ENCODE assay signal across 24 cellular contexts in genomic region chr16:85208181-85208580, GRCh38.
"Had no signal": no experiment of that assay in that cellular context is flagged by ENCODE, and none has a peak within 500 bp of the region (broad histone marks: within the 10 kb centered on the region; RNA-seq: fewer than 3 reads in every experiment).

No MANE protein-coding gene starts in this region.

- ATAC-seq: activated T-cell treated with anti-CD3 and anti-CD28 coated beads, Interleukin-2, amount 50 U/mL, for 72 hours; left lung; T-helper 17 cell had no signal

- H3K36me3 Mint-ChIP-seq: activated naive CD8-positive, alpha-beta T cell treated with anti-CD3 and anti-CD28 coated beads, Interleukin-2, amount 10 ng/mL, durations not matched to agents 7 days and 5 days had no signal

- H3K27me3 ChIP-seq: upper lobe of left lung had no signal

- H3K4me3 Mint-ChIP-seq: activated CD4-positive, alpha-beta memory T cell treated with anti-CD3 and anti-CD28 coated beads, Interleukin-2, amount 10 ng/mL, durations not matched to agents 7 days and 5 days; activated naive CD4-positive, alpha-beta T cell treated with anti-CD3 and anti-CD28 coated beads for 36 hours; activated naive CD8-positive, alpha-beta T cell treated with anti-CD3 and anti-CD28 coated beads, Interleukin-2, amount 10 ng/mL, durations not matched to agents 7 days and 5 days; activated T-cell treated with anti-CD3 and anti-CD28 coated beads, Interleukin-2, amount 50 U/mL, for 72 hours; T-helper 17 cell had no signal

- H3K4me1 Mint-ChIP-seq: activated CD4-positive, alpha-beta memory T cell treated with anti-CD3 and anti-CD28 coated beads, Interleukin-2, amount 10 ng/mL, durations not matched to agents 7 days and 5 days; activated naive CD8-positive, alpha-beta T cell treated with anti-CD3 and anti-CD28 coated beads, Interleukin-2, amount 10 ng/mL, durations not matched to agents 7 days and 5 days; T-helper 17 cell had no signal

- H3K4me3 ChIP-seq: left lung, lung, spleen, thoracic aorta, upper lobe of left lung had no signal

- H3K27me3 Mint-ChIP-seq: activated CD4-positive, alpha-beta memory T cell treated with anti-CD3 and anti-CD28 coated beads, Interleukin-2, amount 10 ng/mL, durations not matched to agents 7 days and 5 days; activated naive CD8-positive, alpha-beta T cell treated with anti-CD3 and anti-CD28 coated beads, Interleukin-2, amount 10 ng/mL, durations not matched to agents 7 days and 5 days had no signal

- H3K9me3 ChIP-seq: left lung, thoracic aorta, upper lobe of left lung had no signal

- DNase-seq: activated CD4-positive, alpha-beta memory T cell treated with anti-CD3 and anti-CD28 coated beads, Interleukin-2, amount 10 ng/mL, durations not matched to agents 7 days and 5 days; activated CD4-positive, alpha-beta T cell treated with anti-CD3 and anti-CD28 coated beads for 4 hours; activated CD4-positive, CD25-positive, alpha-beta regulatory T cell; activated effector memory CD4-positive, alpha-beta T cell treated with Interleukin-2 at 50 U/mL for 16 hours; activated naive CD4-positive, alpha-beta T cell treated with anti-CD3 and anti-CD28 coated beads for 36 hours; activated naive CD8-positive, alpha-beta T cell treated with anti-CD3 and anti-CD28 coated beads, Interleukin-2, amount 10 ng/mL, durations not matched to agents 7 days and 5 days; activated T-cell treated with anti-CD3 and anti-CD28 coated beads, Interleukin-2, amount 50 U/mL, for 72 hours; amniotic stem cell; cortex of kidney; foreskin fibroblast; hippocampal formation; kidney glomerular epithelial cell; midbrain; nephron progenitor cell; occipital lobe; stimulated activated CD4-positive, alpha-beta T cell treated with anti-CD3 and anti-CD28 coated beads, Interleukin-4, amount 100 ng/mL, for 1 hour; stimulated activated naive CD4-positive, alpha-beta T cell treated with Interleukin-2 at 50 U/mL for 16 hours; T-helper 17 cell had no signal

- H3K27ac Mint-ChIP-seq: activated CD4-positive, alpha-beta memory T cell treated with anti-CD3 and anti-CD28 coated beads, Interleukin-2, amount 10 ng/mL, durations not matched to agents 7 days and 5 days; activated naive CD4-positive, alpha-beta T cell treated with anti-CD3 and anti-CD28 coated beads for 36 hours; activated naive CD8-positive, alpha-beta T cell treated with anti-CD3 and anti-CD28 coated beads, Interleukin-2, amount 10 ng/mL, durations not matched to agents 7 days and 5 days; activated T-cell treated with anti-CD3 and anti-CD28 coated beads, Interleukin-2, amount 50 U/mL, for 72 hours; nephron progenitor cell; T-helper 17 cell had no signal

- H3K36me3 ChIP-seq: left lung, spleen, thoracic aorta, upper lobe of left lung had no signal

- H3K9me3 Mint-ChIP-seq: activated CD4-positive, alpha-beta memory T cell treated with anti-CD3 and anti-CD28 coated beads, Interleukin-2, amount 10 ng/mL, durations not matched to agents 7 days and 5 days; activated naive CD8-positive, alpha-beta T cell treated with anti-CD3 and anti-CD28 coated beads, Interleukin-2, amount 10 ng/mL, durations not matched to agents 7 days and 5 days; nephron progenitor cell had no signal

- H3K27ac ChIP-seq: epithelial cell of prostate, left lung had no signal
